In genomic region chr9:90914196-90914595, GRCh38 we compare ENCODE assay signal across 11 cellular contexts.
A peak's percentile ranks its signal among the peaks of the same experiment; 100 is the strongest.
DNase-seq lines count a peak whose midpoint lies in the region; ATAC-seq and TF ChIP-seq lines count a peak whose summit lies in the region.
"Had no signal": no experiment of that assay in that cellular context is flagged by ENCODE, and none has a peak within 500 bp of the region (broad histone marks: within the 10 kb centered on the region; RNA-seq: fewer than 3 reads in every experiment).

No MANE protein-coding gene starts in this region.

- H3K14ac ChIP-seq in IMR-90 (replicated peaks; ENCODE audit: low read depth, low read length) = no peak overlapping the region
- no peak overlapping the region for H3K14ac ChIP-seq in mesenchymal stem cell (ENCODE audit: low read length in 2 of 2)

- no peak for ATAC-seq in IMR-90 (ENCODE audit: low read depth)
- no peak for ATAC-seq in GM21786 (IDR thresholded peaks at IDR 0.05; ENCODE audit: unreplicated experiment)

- H3K79me1 ChIP-seq in IMR-90 (ENCODE audit: low read depth in 1 of 2, low read length in 2 of 2) = no peaks in the 10 kb centered on the region
- H3K79me1 ChIP-seq in mesenchymal stem cell (replicated peaks; ENCODE audit: low read length, poor library complexity, severe bottlenecking) = no peaks in the 10 kb centered on the region

- WGBS in IMR-90 (ENCODE audit: extremely low coverage in 2 of 2, insufficient read length in 1 of 2), 2 experiments = 74% methylated on average over 3 of the region's 14 CpGs; no CpG with 5 or more reads in 1 of the 2 experiments
- WGBS in mesenchymal stem cell = 92% methylated on average over 14 of the region's 14 CpGs
- 34 to 41% methylated on average over 11 to 14 of the region's 14 CpGs for WGBS in thyroid gland, 2 donors

- peak overlapping the region; percentile 25 for H3K4me2 ChIP-seq in BLaER1
- H3K4me2 ChIP-seq in IMR-90 (ENCODE audit: low read depth, low read length) = no peak overlapping the region
- H3K4me2 ChIP-seq in mesenchymal stem cell (ENCODE audit: low read length, poor library complexity, severe bottlenecking) = no peak overlapping the region

- no peak for DNase-seq in IMR-90
- DNase-seq in mesenchymal stem cell = no peak
- DNase-seq in thyroid gland = peak; percentile 91 to 95
- DNase-seq in AG20443 (ENCODE audit: low spot score) = no peak
- DNase-seq: GF-D8 had no signal

- peaks cover 14% of the 10 kb centered on the region; the same call in 1 of the 2 replicates for H3K9me3 ChIP-seq in BLaER1
- H3K9me3 ChIP-seq in IMR-90 (ENCODE audit: control insufficient read depth, insufficient read depth, low read length) = no peaks in the 10 kb centered on the region
- H3K9me3 ChIP-seq in mesenchymal stem cell (ENCODE audit: control insufficient read depth, low read length) = no peaks in the 10 kb centered on the region
- H3K9me3 ChIP-seq in thyroid gland = no peaks in the 10 kb centered on the region
- H3K9me3 ChIP-seq: BE2C, HAP-1 had no signal

- H2BK20ac ChIP-seq in IMR-90 (ENCODE audit: low read depth, low read length) = no peak overlapping the region

- BruUV-seq in IMR-90 (replicated peaks; lab: Mats Ljungman, UMichigan) = no TSS peak

- dilution Hi-C loops in IMR-90 (cut with HindIII; ENCODE audit: low sequenced_read_pairs, unreplicated experiment) = no loop called here

- intact Hi-C loops in IMR-90 (cut with micrococcal nuclease) = loop anchor here (2.0 to 10.0 kb wide), 5 partner anchors 123 to 767 kb away; no protein-coding TSS in a partner anchor
- intact Hi-C loops in thyroid gland (cut with DNase I) = loop anchor here (5.0 to 10.0 kb wide), 2 partner anchors 771 to 813 kb away; no protein-coding TSS in a partner anchor

- H3K27me3 ChIP-seq in BLaER1 (no peaks in the 10 kb centered on the region), IMR-90 (ENCODE audit: control insufficient read depth, insufficient read depth, low read length) (no peaks in the 10 kb centered on the region), mesenchymal stem cell (ENCODE audit: control insufficient read depth in 1 of 2, insufficient read depth in 1 of 2, low read length in 2 of 2) (no peaks in the 10 kb centered on the region), thyroid gland (no peaks in the 10 kb centered on the region)
- H3K27me3 ChIP-seq: BE2C had no signal

- H3K27ac ChIP-seq in BLaER1 (no peak overlapping the region), IMR-90 (ENCODE audit: insufficient read depth, low read length) (no peak overlapping the region), mesenchymal stem cell (ENCODE audit: low read length, poor library complexity, severe bottlenecking) (no peak overlapping the region), thyroid gland (peak overlapping the region; percentile 63 to 77 (median 71))
- H3K27ac ChIP-seq: C4-2B had no signal

- POLR2A ChIA-PET in IMR-90 (lab: Charles Lee; ENCODE audit: unreplicated experiment) = no interaction called here

- TF ChIP-seq POLR2A in IMR-90 (IDR thresholded peaks at IDR 0.05; ENCODE audit: low read depth, low read length) (no peak), thyroid gland (IDR thresholded peaks at IDR 0.05) (peak in 1 of 2 donors; percentile 32)

- no peak for TF ChIP-seq RAD21 in IMR-90 (IDR thresholded peaks at IDR 0.05; ENCODE audit: low read length)

- H2AK5ac ChIP-seq in IMR-90 (ENCODE audit: low read depth, low read length) (peak overlapping the region; percentile 3; the same call in 1 of the 2 replicates), mesenchymal stem cell (ENCODE audit: low read length, severe bottlenecking) (no peak overlapping the region)

- H2BK5ac ChIP-seq in IMR-90 (ENCODE audit: low read depth, low read length, poor library complexity, severe bottlenecking) = no peak overlapping the region
- H2BK5ac ChIP-seq in mesenchymal stem cell (ENCODE audit: low read depth, low read length, poor library complexity, severe bottlenecking) = no peak overlapping the region

- no peaks in the 10 kb centered on the region for H3K36me3 ChIP-seq in BLaER1
- H3K36me3 ChIP-seq in IMR-90 (ENCODE audit: control insufficient read depth, insufficient read depth, low read length) = no peaks in the 10 kb centered on the region
- no peaks in the 10 kb centered on the region for H3K36me3 ChIP-seq in mesenchymal stem cell (ENCODE audit: control insufficient read depth in 1 of 2, insufficient read depth in 2 of 2, low read depth in 1 of 2, low read length in 2 of 2)
- no peaks in the 10 kb centered on the region for H3K36me3 ChIP-seq in thyroid gland
- H3K36me3 ChIP-seq: BE2C, HAP-1 had no signal

- no peak for TF ChIP-seq CTCF in IMR-90 (conservative IDR thresholded peaks at IDR 0.05; ENCODE audit: low read depth, low read length)
- TF ChIP-seq CTCF in thyroid gland (IDR thresholded peaks at IDR 0.05) = no peak

- H3K4me3 ChIP-seq in BLaER1 = no peak overlapping the region
- no peak overlapping the region for H3K4me3 ChIP-seq in IMR-90 (ENCODE audit: insufficient read depth, low read depth, low read length)
- no peak overlapping the region for H3K4me3 ChIP-seq in mesenchymal stem cell (ENCODE audit: insufficient read depth in 1 of 2, low read depth in 1 of 2, low read length in 2 of 2)
- H3K4me3 ChIP-seq in thyroid gland (replicated peaks in 1 of 3) = no peak overlapping the region
- H3K4me3 ChIP-seq: HAP-1, K562 had no signal

- peaks cover 3% of the 10 kb centered on the region; the same call in 1 of the 2 replicates for H3K9me1 ChIP-seq in IMR-90 (ENCODE audit: insufficient read depth, low read length)

- no peak overlapping the region for H3K4ac ChIP-seq in IMR-90 (ENCODE audit: low read depth, low read length)
- H3K4ac ChIP-seq in mesenchymal stem cell (ENCODE audit: low read depth in 1 of 2, low read length in 2 of 2) = no peak overlapping the region

- no peak overlapping the region for H3K9ac ChIP-seq in BLaER1
- H3K9ac ChIP-seq in IMR-90 (ENCODE audit: low read depth, low read length) = no peak overlapping the region
- peak overlapping the region; percentile 49 for H3K9ac ChIP-seq in mesenchymal stem cell (ENCODE audit: low read length)

- H2BK120ac ChIP-seq in IMR-90 (ENCODE audit: low read depth, low read length) = no peak overlapping the region
- H2BK120ac ChIP-seq in mesenchymal stem cell (ENCODE audit: low read depth, low read length) = no peak overlapping the region

- H3K4me1 ChIP-seq in BLaER1 (peaks cover 37% of the 10 kb centered on the region), IMR-90 (ENCODE audit: control insufficient read depth, insufficient read depth, low read length) (peaks cover 2% of the 10 kb centered on the region), mesenchymal stem cell (ENCODE audit: control insufficient read depth, insufficient read depth, low read depth, low read length) (peaks cover 5% of the 10 kb centered on the region), thyroid gland (peaks cover 17 to 23% of the 10 kb centered on the region in 2 donors)
- H3K4me1 ChIP-seq: BE2C, HAP-1 had no signal

- H4K8ac ChIP-seq in IMR-90 (ENCODE audit: low read depth in 2 of 2, low read length in 2 of 2) = no peak overlapping the region
- no peak overlapping the region for H4K8ac ChIP-seq in mesenchymal stem cell (ENCODE audit: low read length)

- H4K5ac ChIP-seq in IMR-90 (ENCODE audit: low read depth, low read length) = no peak overlapping the region

- CTCF ChIA-PET in IMR-90 (lab: Yijun Ruan, JAX) = interaction anchor here (0.6 to 2.3 kb wide), 8 partner anchors 29 to 857 kb away, joined by 3 to 12 read pairs (median 5); no protein-coding TSS in a partner anchor

- no peak overlapping the region for H2AK9ac ChIP-seq in IMR-90 (replicated peaks; ENCODE audit: low read depth, low read length, poor library complexity)

- no peak overlapping the region for H3K23ac ChIP-seq in IMR-90 (ENCODE audit: low read depth, low read length)
- H3K23ac ChIP-seq in mesenchymal stem cell (ENCODE audit: low read length in 2 of 2) = no peak overlapping the region

- in situ Hi-C loops in IMR-90 (cut with MboI; ENCODE audit: low sequenced_read_pairs) = no loop called here

- H3K56ac ChIP-seq in IMR-90 (ENCODE audit: extremely low read depth, insufficient read depth, low read length) = no peak overlapping the region

- H2BK12ac ChIP-seq in mesenchymal stem cell (ENCODE audit: low read length in 2 of 2) = no peak overlapping the region

- no peak overlapping the region for H4K91ac ChIP-seq in IMR-90 (ENCODE audit: insufficient read depth, low read depth, low read length)
- H4K91ac ChIP-seq in mesenchymal stem cell (ENCODE audit: low read length) = no peak overlapping the region

- H3K18ac ChIP-seq in IMR-90 (ENCODE audit: low read depth, low read length) (no peak overlapping the region), mesenchymal stem cell (ENCODE audit: low read depth in 1 of 2, low read length in 2 of 2) (no peak overlapping the region)

- no peak overlapping the region for H2AFZ ChIP-seq in IMR-90 (replicated peaks; ENCODE audit: low read length, poor library complexity)
- no peak overlapping the region for H2AFZ ChIP-seq in mesenchymal stem cell (ENCODE audit: low read depth, low read length)

- H4K20me1 ChIP-seq in BLaER1 = no peaks in the 10 kb centered on the region
- no peaks in the 10 kb centered on the region for H4K20me1 ChIP-seq in IMR-90 (ENCODE audit: insufficient read depth, low read length)

- no peak overlapping the region for H2BK15ac ChIP-seq in IMR-90 (ENCODE audit: low read depth, low read length)
- H2BK15ac ChIP-seq in mesenchymal stem cell (ENCODE audit: low read depth, poor library complexity, severe bottlenecking) = peak overlapping the region; percentile 31

TF ChIP-seq in IMR-90, 13 proteins besides CTCF, POLR2A, EP300 and RAD21:
- TF ChIP-seq MXI1 (IDR thresholded peaks at IDR 0.05; ENCODE audit: borderline replicate concordance, low read depth, low read length) = no peak
- no peak for TF ChIP-seq NFE2L2 (IDR thresholded peaks at IDR 0.05; ENCODE audit: low read depth, low read length)
- no peak for TF ChIP-seq USF2 (IDR thresholded peaks at IDR 0.05; ENCODE audit: low read depth, low read length)

Comparison
In these comparisons a context has a peak if more than half of its experiments do, and no peak if none do; other contexts are left out.
1. H3K27ac ChIP-seq: peak in thyroid gland (3 of 3); none in BLaER1 (single experiment), IMR-90 (single experiment) and mesenchymal stem cell (single experiment).
2. DNase-seq: peak in thyroid gland (2 of 2); none in IMR-90 (single experiment), mesenchymal stem cell (single experiment) and AG20443 (single experiment).